8 cellular contexts compared by ENCODE assay signal in genomic region chr1:32464191-32464715, GRCh38. TPM values are rescaled to one million over a fixed set of nuclear protein-coding genes. Genes with fewer than 3 reads are reported as not detected.
DNase-seq lines count a peak whose midpoint lies in the region; ATAC-seq, FAIRE-seq and TF ChIP-seq lines count a peak whose summit lies in the region.

No MANE protein-coding gene starts in this region.

- H3K79me2 ChIP-seq in osteoblast (ENCODE audit: insufficient read depth, low read length) = no peaks in the 10 kb centered on the region

- TF ChIP-seq CTCF in osteoblast (IDR thresholded peaks at IDR 0.05; ENCODE audit: extremely low read depth, low read depth, low read length) = no peak

- no peak for ATAC-seq in HG03460 (IDR thresholded peaks at IDR 0.05; ENCODE audit: unreplicated experiment)

- no peaks in the 10 kb centered on the region for H3K36me3 ChIP-seq in osteoblast (ENCODE audit: insufficient read depth, low read length)

- no peak for DNase-seq in GM19239 (ENCODE audit: insufficient read length, low spot score)
- peak; percentile 32 for DNase-seq in SK-N-DZ (ENCODE audit: low spot score)
- peak; percentile 11 for DNase-seq in fibroblast of peridontal ligament (ENCODE audit: extremely low read depth)
- peak; percentile 76 for DNase-seq in osteoblast (ENCODE audit: insufficient read length, low spot score, missing footprints)
- DNase-seq in NK-92 treated with Interleukin-12 subunit alpha and Interleukin-12 subunit beta, amount 100 ng/mL, for 24 hours (lab: John Stamatoyannopoulos, UW) = no peak
- no peak for DNase-seq in HT-29 (ENCODE audit: low spot score)
- no peak for DNase-seq in epidermal melanocyte (ENCODE audit: insufficient read length, low spot score)

- H3K27me3 ChIP-seq in osteoblast (ENCODE audit: insufficient read depth, low read length) = peaks cover 56% of the 10 kb centered on the region

- no peak overlapping the region for H3K27ac ChIP-seq in osteoblast (ENCODE audit: low read depth, low read length)

- H3K4me3 ChIP-seq in osteoblast (ENCODE audit: insufficient read depth, low read length) = peak overlapping the region; percentile 66

- H3K4me2 ChIP-seq in osteoblast (ENCODE audit: insufficient read depth, low read length) = peak overlapping the region; percentile 87

- H4K20me1 ChIP-seq in osteoblast (ENCODE audit: insufficient read depth, low read length) = no peaks in the 10 kb centered on the region

- H3K9me3 ChIP-seq in osteoblast (ENCODE audit: low read depth, low read length) = no peaks in the 10 kb centered on the region

- H2AFZ ChIP-seq in osteoblast (ENCODE audit: low read length) = peak overlapping the region; percentile 70

- FAIRE-seq in GM19239 (lab: Jason Lieb, UNC) = peak; percentile 18

- peaks cover 15% of the 10 kb centered on the region for H3K4me1 ChIP-seq in osteoblast (ENCODE audit: insufficient read depth, low read length)

RNA-seq across cellular contexts. Expression of gene ZBTB8B, which starts 0.6 kb away (rescaled TPM):
- 1.3 and 1.4 TPM in 2 replicates for polyA plus RNA-seq in SK-N-DZ (2014; cell fraction: cytosol; rRNA removed)
- polyA plus RNA-seq in SK-N-DZ (2014; cell fraction: nucleus; rRNA removed) = 1.3 and 2.4 TPM in 2 replicates
- under 0.01 TPM in 2 replicates for total RNA-seq in osteoblast
- total RNA-seq in HT-29 (2014; rRNA removed; shearing (Covaris generic)) = not detected in 2 replicates

Comparison
In these comparisons a context has a peak if more than half of its experiments do, and no peak if none do; other contexts are left out.
1. DNase-seq: peak in SK-N-DZ (single experiment), fibroblast of peridontal ligament (single experiment) and osteoblast (single experiment); none in GM19239 (single experiment), NK-92 treated with Interleukin-12 subunit alpha and Interleukin-12 subunit beta, amount 100 ng/mL, for 24 hours (single experiment), HT-29 (single experiment) and epidermal melanocyte (single experiment).